ENCODE assay signal across 14 cellular contexts in the genomic region with DNA sequence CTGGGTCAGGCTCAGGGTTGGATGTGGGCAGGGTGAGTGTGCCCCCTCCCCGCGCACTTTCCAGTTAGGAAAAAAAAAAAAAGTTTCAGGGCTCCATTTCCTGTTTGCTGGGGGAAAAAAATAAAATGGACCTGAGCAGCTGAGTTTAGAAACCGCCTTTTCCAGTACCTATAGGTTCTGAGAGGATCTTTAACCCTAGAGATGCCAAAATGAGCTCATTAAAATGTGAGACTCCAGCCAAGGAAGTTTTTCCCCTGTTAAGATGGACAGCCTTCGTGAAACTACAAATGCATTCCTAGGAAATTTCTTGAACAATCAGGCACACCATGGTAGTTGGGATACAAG.
"Had no signal": no experiment of that assay in that cellular context is flagged by ENCODE, and none has a peak within 500 bp of the region (broad histone marks: within the 10 kb centered on the region; RNA-seq: fewer than 3 reads in every experiment).

No MANE protein-coding gene starts in this region.

- H3K36me3 Mint-ChIP-seq: memory B cell had no signal

- H3K27ac ChIP-seq: dorsolateral prefrontal cortex, thyroid gland had no signal

- H3K9me3 Mint-ChIP-seq: activated naive CD4-positive, alpha-beta T cell treated with anti-CD3 and anti-CD28 coated beads, Interleukin-2, amount 50 U/mL, for 24 hours; memory B cell; neural crest cell had no signal

- DNase-seq: activated T-cell treated with anti-CD3 and anti-CD28 coated beads, Interleukin-2, amount 50 U/mL, for 1 hour; dorsolateral prefrontal cortex; hippocampal formation; retina; SK-N-SH; stimulated activated CD4-positive, alpha-beta T cell treated with anti-CD3 and anti-CD28 coated beads, Interleukin-15, amount 100 ng/mL, for 24 hours; stimulated activated CD4-positive, alpha-beta T cell treated with anti-CD3 and anti-CD28 coated beads, Interleukin-4, amount 100 ng/mL, for 4 hours; stomach; T-helper 17 cell; thyroid gland had no signal

- H3K9me3 ChIP-seq: breast epithelium, SK-N-SH, thyroid gland had no signal

- H3K36me3 ChIP-seq: breast epithelium, stomach, thyroid gland had no signal

- H3K9me2 ChIP-seq: SK-N-SH had no signal

- H3K27me3 ChIP-seq: thyroid gland had no signal

- H3K27ac Mint-ChIP-seq: activated naive CD4-positive, alpha-beta T cell treated with anti-CD3 and anti-CD28 coated beads, Interleukin-2, amount 50 U/mL, for 24 hours; memory B cell; T-helper 17 cell had no signal

- H3K9ac ChIP-seq: SK-N-SH had no signal
